18 cellular contexts compared by ENCODE assay signal in genomic region chrX:153956044-153956907, GRCh38. TPM values are rescaled to one million over a fixed set of nuclear protein-coding genes. Genes with fewer than 3 reads are reported as not detected.
DNase-seq lines count a peak whose midpoint lies in the region; ATAC-seq, FAIRE-seq and TF ChIP-seq lines count a peak whose summit lies in the region.
"Had no signal": no experiment of that assay in that cellular context is flagged by ENCODE, and none has a peak within 500 bp of the region (broad histone marks: within the 10 kb centered on the region; RNA-seq: fewer than 3 reads in every experiment).

No MANE protein-coding gene starts in this region.

- intact Hi-C loops in GM12878 (cut with micrococcal nuclease; ENCODE audit: unreplicated experiment): no loop called here
- intact Hi-C loops in Caco-2 (cut with micrococcal nuclease; ENCODE audit: unreplicated experiment): no loop called here

- H3K27me3 Mint-ChIP-seq in Caco-2 (ENCODE audit: insufficient read depth, unreplicated experiment) (no peaks in the 10 kb centered on the region), nephron progenitor cell (ENCODE audit: low read depth, poor library complexity) (no peaks in the 10 kb centered on the region)
- H3K27me3 Mint-ChIP-seq: CD4-positive, alpha-beta memory T cell had no signal

- RAD21 ChIA-PET in GM12878 (lab: Charles Lee; ENCODE audit: unreplicated experiment): no interaction called here

- POLR2A ChIA-PET in GM12878 (lab: Charles Lee): no interaction called here
- POLR2A ChIA-PET in Caco-2 (lab: Charles Lee): no interaction called here

- H3K27ac Mint-ChIP-seq in Caco-2 (ENCODE audit: unreplicated experiment) (no peak overlapping the region), nephron progenitor cell (no peak overlapping the region)

- H3K27me3 ChIP-seq in OCI-LY1 (ENCODE audit: insufficient read depth, low read length) (no peaks in the 10 kb centered on the region), GM12878 (replicated peaks in 1 of 2; ENCODE audit: control insufficient read depth in 2 of 2, insufficient read depth in 2 of 2, low read length in 1 of 2) (no peaks in the 10 kb centered on the region), rectal smooth muscle tissue (ENCODE audit: control insufficient read depth, insufficient read depth, low read length) (no peaks in the 10 kb centered on the region), Caco-2 (replicated peaks; ENCODE audit: control insufficient read depth, insufficient read depth, low read length) (no peaks in the 10 kb centered on the region)
- H3K27me3 ChIP-seq: BE2C had no signal

- H3K4me2 ChIP-seq in OCI-LY1 (ENCODE audit: low read length) (no peak overlapping the region), GM12878 (ENCODE audit: control insufficient read depth, insufficient read depth) (no peak overlapping the region)
- H3K4me2 ChIP-seq: SK-N-SH had no signal

- no peak overlapping the region for H3K4me3 ChIP-seq in OCI-LY1 (ENCODE audit: low read depth, low read length, poor library complexity, severe bottlenecking)
- H3K4me3 ChIP-seq in GM12878: no peak overlapping the region
- no peak overlapping the region for H3K4me3 ChIP-seq in rectal smooth muscle tissue (ENCODE audit: low read length)
- H3K4me3 ChIP-seq in Caco-2 (ENCODE audit: low read depth, low read length): no peak overlapping the region

- H3K36me3 ChIP-seq in OCI-LY1 (ENCODE audit: insufficient read depth, low read length): peaks cover 97% of the 10 kb centered on the region
- H3K36me3 ChIP-seq in GM12878 (ENCODE audit: control insufficient read depth in 2 of 2, insufficient read depth in 2 of 2, low read length in 1 of 2): peaks cover 11 to 78% of the 10 kb centered on the region in 2 experiments
- peaks cover 43% of the 10 kb centered on the region for H3K36me3 ChIP-seq in rectal smooth muscle tissue (ENCODE audit: control insufficient read depth, insufficient read depth, low read length)
- H3K36me3 ChIP-seq in Caco-2 (ENCODE audit: control insufficient read depth, insufficient read depth, low read length): no peaks in the 10 kb centered on the region; the same call in 1 of the 2 replicates

- peak; percentile 52 for TF ChIP-seq POLR2A in GM12878 (IDR thresholded peaks at IDR 0.05; ENCODE audit: low read depth, low read length)

- peak overlapping the region; percentile 43 for H3K27ac ChIP-seq in OCI-LY1 (ENCODE audit: low read depth, low read length, poor library complexity, severe bottlenecking)
- no peak overlapping the region for H3K27ac ChIP-seq in GM12878 (ENCODE audit: control insufficient read depth, insufficient read depth)
- peak overlapping the region; percentile 73 for H3K27ac ChIP-seq in rectal smooth muscle tissue (ENCODE audit: low read depth, low read length)

- H3K4me1 ChIP-seq in OCI-LY1 (ENCODE audit: insufficient read depth, low read length, severe bottlenecking) (no peaks in the 10 kb centered on the region), GM12878 (ENCODE audit: control insufficient read depth, insufficient read depth, low read length) (no peaks in the 10 kb centered on the region), rectal smooth muscle tissue (ENCODE audit: control insufficient read depth, insufficient read depth, low read length) (peaks cover 11% of the 10 kb centered on the region), Caco-2 (no peaks in the 10 kb centered on the region)

- no peak for DNase-seq in GM12878 (ENCODE audit: low read depth, low spot score)
- DNase-seq in Caco-2: no peak
- DNase-seq in nephron progenitor cell: no peak
- DNase-seq: BE2C, DND-41, GF-D8, Kasumi-1, NCI-H1105 treated with DMSO at 0.1 percent for 48 hours, NCI-H1930, NCI-H2171, NCI-H446 treated with DMSO at 0.1 percent for 48 hours, NCI-H774, Right ventricle myocardium superior, SK-N-SH had no signal

- H3K9me3 ChIP-seq in OCI-LY1 (ENCODE audit: low read length) (no peaks in the 10 kb centered on the region), GM12878 (replicated peaks; ENCODE audit: control insufficient read depth, insufficient read depth, low read length) (no peaks in the 10 kb centered on the region), Caco-2 (no peaks in the 10 kb centered on the region)
- H3K9me3 ChIP-seq: BE2C, SK-N-SH had no signal

- no TSS peak for BruUV-seq in GM12878 (replicated peaks; lab: Mats Ljungman, UMichigan)
- BruUV-seq in Caco-2 (replicated peaks; lab: Mats Ljungman, UMichigan): no TSS peak

- FAIRE-seq in GM12878 (lab: Jason Lieb, UNC): no peak
- FAIRE-seq: D721Med had no signal

- CTCF ChIA-PET in GM12878 (lab: Yijun Ruan, JAX): interaction anchor here (1.0 kb wide), 1 partner anchor 11 kb away, joined by 3 read pairs; no protein-coding TSS in a partner anchor
- CTCF ChIA-PET in Caco-2 (lab: Charles Lee): interaction anchor here (1.6 kb wide), 1 partner anchor 10 kb away, joined by 3 read pairs; no protein-coding TSS in a partner anchor

- in situ Hi-C loops in GM12878 (cut with MboI): no loop called here

- no peaks in the 10 kb centered on the region for H3F3A ChIP-seq in OCI-LY1 (ENCODE audit: insufficient read depth, low read length)

- TF ChIP-seq CTCF in OCI-LY1 (IDR thresholded peaks at IDR 0.05; ENCODE audit: low read length) (no peak), GM12878 (IDR thresholded peaks at IDR 0.05 in 2 of 3, conservative IDR thresholded peaks at IDR 0.05 in 1 of 3; ENCODE audit: control insufficient read depth in 2 of 3, extremely low read depth in 1 of 3, insufficient read depth in 1 of 3, low read depth in 3 of 3, low read length in 3 of 3) (no peak), Caco-2 (IDR thresholded peaks at IDR 0.05; ENCODE audit: insufficient read depth in 1 of 2, low read depth in 1 of 2, low read length in 1 of 2, severe bottlenecking in 1 of 2, unreplicated experiment in 1 of 2) (no peak), nephron progenitor cell (IDR thresholded peaks at IDR 0.05) (no peak)

- no peak for ATAC-seq in GM12878

- SMC1A ChIA-PET in GM12878 (lab: Charles Lee; ENCODE audit: uncharacterized antibody, unreplicated experiment): no interaction called here

- H3K36me3 Mint-ChIP-seq in Caco-2 (ENCODE audit: insufficient read depth, unreplicated experiment): peaks cover 76% of the 10 kb centered on the region
- peaks cover 40% of the 10 kb centered on the region for H3K36me3 Mint-ChIP-seq in nephron progenitor cell (ENCODE audit: low read depth)

- H3K4me1 Mint-ChIP-seq in Caco-2 (ENCODE audit: low read depth, unreplicated experiment) (no peaks in the 10 kb centered on the region), nephron progenitor cell (peaks cover 9% of the 10 kb centered on the region)

- no peak overlapping the region for H3K4me3 Mint-ChIP-seq in Caco-2 (ENCODE audit: unreplicated experiment)
- no peak overlapping the region for H3K4me3 Mint-ChIP-seq in nephron progenitor cell
- H3K4me3 Mint-ChIP-seq: CD4-positive, alpha-beta memory T cell had no signal

- no peak for TF ChIP-seq EP300 in GM12878 (IDR thresholded peaks at IDR 0.05; ENCODE audit: borderline replicate concordance in 1 of 2, control insufficient read depth in 1 of 2, low read depth in 2 of 2, low read length in 2 of 2)

- 92% methylated on average over 35 of the region's 35 CpGs for WGBS in GM12878 (ENCODE audit: insufficient coverage, insufficient replicate concordance, low lambda C conversion rate, missing lambda C conversion rate)

- H3K9me2 ChIP-seq in OCI-LY1 (ENCODE audit: low read depth, low read length): no peaks in the 10 kb centered on the region
- H3K9me2 ChIP-seq: SK-N-SH had no signal

- no peaks in the 10 kb centered on the region for H3K9me3 Mint-ChIP-seq in Caco-2 (ENCODE audit: unreplicated experiment)
- no peaks in the 10 kb centered on the region for H3K9me3 Mint-ChIP-seq in nephron progenitor cell

- H2AFZ ChIP-seq in OCI-LY1 (ENCODE audit: low read length): no peak overlapping the region
- H2AFZ ChIP-seq in GM12878 (ENCODE audit: control insufficient read depth, low read depth, low read length): no peak overlapping the region

- H4K20me1 ChIP-seq in OCI-LY1 (ENCODE audit: insufficient read depth, low read length) (no peaks in the 10 kb centered on the region), GM12878 (ENCODE audit: control insufficient read depth, insufficient read depth) (no peaks in the 10 kb centered on the region)

- H3K79me2 ChIP-seq in OCI-LY1 (ENCODE audit: insufficient read depth, low read length) (no peaks in the 10 kb centered on the region), GM12878 (ENCODE audit: control insufficient read depth, insufficient read depth, low read length) (no peaks in the 10 kb centered on the region; the same call in 1 of the 2 replicates)

- TF ChIP-seq RAD21 in GM12878 (IDR thresholded peaks at IDR 0.05; ENCODE audit: insufficient read depth, low read depth, low read length): no peak

- H3K9ac ChIP-seq in OCI-LY1 (ENCODE audit: low read length) (no peak overlapping the region), GM12878 (ENCODE audit: control insufficient read depth, insufficient read depth, low read length) (no peak overlapping the region), rectal smooth muscle tissue (ENCODE audit: low read length) (no peak overlapping the region)
- H3K9ac ChIP-seq: SK-N-SH had no signal

RNA-seq across cellular contexts. Expression of gene RENBP, which starts 11.8 kb away (rescaled TPM):
- 8.3 and 9.0 TPM in 2 replicates for total RNA-seq in GM12878 (2013; cell fraction: nucleolus; rRNA removed)
- 2.1 and 2.2 TPM in 2 replicates for total RNA-seq in GM12878 (2014; rRNA removed)
- total RNA-seq in GM12878 (2014; rRNA removed; fragmentation: Illumina TruSeq; extraction: Trizol): 1.6 and 1.8 TPM in 2 replicates
- total RNA-seq in GM12878 (2021): 4.9 and 6.8 TPM in 2 replicates
- polyA plus RNA-seq in GM12878 (2011; ENCODE audit: low read depth): 3.9 TPM
- 1.1 and 1.6 TPM in 2 replicates for polyA plus RNA-seq in GM12878 (2011; rRNA removed)
- 2.1 and 2.3 TPM in 2 replicates for polyA plus RNA-seq in GM12878 (2011; cell fraction: cytosol; rRNA removed)
- polyA plus RNA-seq in GM12878 (2011; cell fraction: nucleus; rRNA removed): 4.1 and 6.0 TPM in 2 replicates
- 7.1 and 8.3 TPM in 2 replicates for polyA plus RNA-seq in GM12878 (2012)
- 0.19 and 1.3 TPM in 2 replicates for polyA plus RNA-seq in GM12878 (2014; fragmentation: Illumina TruSeq; extraction: Trizol)
- not detected for polyA plus RNA-seq in GM12878 (2014; fragmentation: Nextera tagmentation; extraction: Ambion mirVana)
- 4.0 and 4.5 TPM in 2 replicates for polyA plus RNA-seq in GM12878 (2014; rRNA removed)
- polyA plus RNA-seq in GM12878 (2016; fragmentation: Nextera tagmentation; extraction: Ambion mirVana): under 1 TPM in 1 of 2 experiments, not detected in 1; 0.36 TPM
- 0.44 and 2.3 TPM in 2 replicates for polyA minus RNA-seq in GM12878 (2011; rRNA and poly(A)+ RNA removed)
- 0.83 TPM in 1 of 2 replicates, not detected in the other for polyA minus RNA-seq in GM12878 (2011; cell fraction: cytosol; rRNA and poly(A)+ RNA removed)
- polyA minus RNA-seq in GM12878 (2011; cell fraction: nucleus; rRNA and poly(A)+ RNA removed): 0.96 and 2.1 TPM in 2 replicates
- total RNA-seq in Caco-2 (2022): 0.75 and 1.2 TPM in 2 replicates

RNA-seq across cellular contexts. Expression of gene HCFC1, which starts 15.3 kb away (rescaled TPM):
- 24.5 and 28.7 TPM in 2 replicates for total RNA-seq in GM12878 (2013; cell fraction: nucleolus; rRNA removed)
- total RNA-seq in GM12878 (2014; rRNA removed) (18.8 and 25.5 TPM in 2 replicates), GM12878 (2014; rRNA removed; fragmentation: Illumina TruSeq; extraction: Trizol) (8.8 and 10.6 TPM in 2 replicates), GM12878 (2021) (86.1 and 92.7 TPM in 2 replicates), Caco-2 (2022) (93.7 and 95.6 TPM in 2 replicates)
- 14.7 TPM for polyA plus RNA-seq in GM12878 (2011; ENCODE audit: low read depth)
- polyA plus RNA-seq in GM12878 (2011; rRNA removed) (2.3 and 4.1 TPM in 2 replicates), GM12878 (2014; fragmentation: Illumina TruSeq; extraction: Trizol) (7.4 and 21.5 TPM in 2 replicates), GM12878 (2014; fragmentation: Nextera tagmentation; extraction: Ambion mirVana) (1 to 10 TPM; 3.9 to 7.6 TPM), GM12878 (2014; rRNA removed) (32.0 and 45.1 TPM in 2 replicates), GM12878 (2016; fragmentation: Nextera tagmentation; extraction: Ambion mirVana) (10 to 100 TPM; 39.3 to 39.8 TPM)
- polyA plus RNA-seq in GM12878 (2011; cell fraction: cytosol; rRNA removed): 11.0 and 15.4 TPM in 2 replicates
- 29.9 and 55.9 TPM in 2 replicates for polyA plus RNA-seq in GM12878 (2011; cell fraction: nucleus; rRNA removed)
- 25.7 and 35.7 TPM in 2 replicates for polyA plus RNA-seq in GM12878 (2012)
- polyA minus RNA-seq in GM12878 (2011; rRNA and poly(A)+ RNA removed): 4.8 and 11.2 TPM in 2 replicates
- 28.6 and 29.6 TPM in 2 replicates for polyA minus RNA-seq in GM12878 (2011; cell fraction: cytosol; rRNA and poly(A)+ RNA removed)
- 9.9 and 19.6 TPM in 2 replicates for polyA minus RNA-seq in GM12878 (2011; cell fraction: nucleus; rRNA and poly(A)+ RNA removed)

RNA-seq across cellular contexts. Expression of gene TMEM187, which starts 16.3 kb away (rescaled TPM):
- 2.9 and 4.2 TPM in 2 replicates for total RNA-seq in GM12878 (2013; cell fraction: nucleolus; rRNA removed)
- total RNA-seq in GM12878 (2014; rRNA removed): 5.0 and 8.5 TPM in 2 replicates
- total RNA-seq in GM12878 (2014; rRNA removed; fragmentation: Illumina TruSeq; extraction: Trizol): 1.6 and 1.7 TPM in 2 replicates
- 6.1 and 6.3 TPM in 2 replicates for total RNA-seq in GM12878 (2021)
- polyA plus RNA-seq in GM12878 (2011; ENCODE audit: low read depth): 1.3 TPM
- polyA plus RNA-seq in GM12878 (2011; rRNA removed): 3.0 and 4.2 TPM in 2 replicates
- 9.1 and 11.2 TPM in 2 replicates for polyA plus RNA-seq in GM12878 (2011; cell fraction: cytosol; rRNA removed)
- polyA plus RNA-seq in GM12878 (2011; cell fraction: nucleus; rRNA removed): 4.7 and 5.0 TPM in 2 replicates
- polyA plus RNA-seq in GM12878 (2012): 5.0 and 5.4 TPM in 2 replicates
- polyA plus RNA-seq in GM12878 (2014; fragmentation: Illumina TruSeq; extraction: Trizol): 0.36 and 0.88 TPM in 2 replicates
- polyA plus RNA-seq in GM12878 (2014; fragmentation: Nextera tagmentation; extraction: Ambion mirVana): under 1 TPM; 0.45 to 0.99 TPM
- 5.6 and 7.0 TPM in 2 replicates for polyA plus RNA-seq in GM12878 (2014; rRNA removed)
- polyA plus RNA-seq in GM12878 (2016; fragmentation: Nextera tagmentation; extraction: Ambion mirVana): 1 to 10 TPM; 4.0 to 4.8 TPM
- 3.2 and 6.9 TPM in 2 replicates for polyA minus RNA-seq in GM12878 (2011; rRNA and poly(A)+ RNA removed)
- polyA minus RNA-seq in GM12878 (2011; cell fraction: cytosol; rRNA and poly(A)+ RNA removed): 0.94 and 2.7 TPM in 2 replicates
- 3.0 and 3.4 TPM in 2 replicates for polyA minus RNA-seq in GM12878 (2011; cell fraction: nucleus; rRNA and poly(A)+ RNA removed)
- 4.9 and 6.6 TPM in 2 replicates for total RNA-seq in Caco-2 (2022)

RNA-seq across cellular contexts. Expression of gene NAA10, which starts 21.4 kb away (rescaled TPM):
- 17.5 and 20.3 TPM in 2 replicates for total RNA-seq in GM12878 (2013; cell fraction: nucleolus; rRNA removed)
- 82.6 and 100 TPM in 2 replicates for total RNA-seq in GM12878 (2014; rRNA removed)
- 59.6 and 69.5 TPM in 2 replicates for total RNA-seq in GM12878 (2014; rRNA removed; fragmentation: Illumina TruSeq; extraction: Trizol)
- total RNA-seq in GM12878 (2021): 113 and 123 TPM in 2 replicates
- polyA plus RNA-seq in GM12878 (2011; ENCODE audit: low read depth): 40.6 TPM
- 25.4 and 45.1 TPM in 2 replicates for polyA plus RNA-seq in GM12878 (2011; rRNA removed)
- 77.8 and 104 TPM in 2 replicates for polyA plus RNA-seq in GM12878 (2011; cell fraction: cytosol; rRNA removed)
- polyA plus RNA-seq in GM12878 (2011; cell fraction: nucleus; rRNA removed): 54.2 and 67.6 TPM in 2 replicates
- 64.3 and 68.0 TPM in 2 replicates for polyA plus RNA-seq in GM12878 (2012)
- polyA plus RNA-seq in GM12878 (2014; fragmentation: Illumina TruSeq; extraction: Trizol): 88.7 and 97.7 TPM in 2 replicates
- polyA plus RNA-seq in GM12878 (2014; fragmentation: Nextera tagmentation; extraction: Ambion mirVana): 10 to 100 TPM in 1 of 2 experiments, 1 to 10 TPM in 1; 7.9 to 26.6 TPM
- 158 TPM in 2 replicates for polyA plus RNA-seq in GM12878 (2014; rRNA removed)
- 100 to 1,000 TPM; 209 to 212 TPM for polyA plus RNA-seq in GM12878 (2016; fragmentation: Nextera tagmentation; extraction: Ambion mirVana)
- 31.8 and 50.4 TPM in 2 replicates for polyA minus RNA-seq in GM12878 (2011; rRNA and poly(A)+ RNA removed)
- polyA minus RNA-seq in GM12878 (2011; cell fraction: cytosol; rRNA and poly(A)+ RNA removed): 17.2 and 25.0 TPM in 2 replicates
- polyA minus RNA-seq in GM12878 (2011; cell fraction: nucleus; rRNA and poly(A)+ RNA removed): 13.3 and 24.4 TPM in 2 replicates
- total RNA-seq in Caco-2 (2022): 91.3 and 93.8 TPM in 2 replicates

RNA-seq across cellular contexts. Expression of gene ARHGAP4, which starts 30.2 kb away (rescaled TPM):
- 91.6 and 99.6 TPM in 2 replicates for total RNA-seq in GM12878 (2013; cell fraction: nucleolus; rRNA removed)
- total RNA-seq in GM12878 (2014; rRNA removed): 77.1 and 92.8 TPM in 2 replicates
- total RNA-seq in GM12878 (2014; rRNA removed; fragmentation: Illumina TruSeq; extraction: Trizol): 19.0 and 19.5 TPM in 2 replicates
- 112 and 120 TPM in 2 replicates for total RNA-seq in GM12878 (2021)
- polyA plus RNA-seq in GM12878 (2011; ENCODE audit: low read depth): 15.0 TPM
- polyA plus RNA-seq in GM12878 (2011; rRNA removed): 8.5 and 22.0 TPM in 2 replicates
- 33.8 and 45.0 TPM in 2 replicates for polyA plus RNA-seq in GM12878 (2011; cell fraction: cytosol; rRNA removed)
- 299 and 365 TPM in 2 replicates for polyA plus RNA-seq in GM12878 (2011; cell fraction: nucleus; rRNA removed)
- 51.0 and 62.3 TPM in 2 replicates for polyA plus RNA-seq in GM12878 (2012)
- polyA plus RNA-seq in GM12878 (2014; fragmentation: Illumina TruSeq; extraction: Trizol): 2.2 and 14.6 TPM in 2 replicates
- polyA plus RNA-seq in GM12878 (2014; fragmentation: Nextera tagmentation; extraction: Ambion mirVana): 1 to 10 TPM in 1 of 2 experiments, under 1 TPM in 1; 0.71 to 6.0 TPM
- polyA plus RNA-seq in GM12878 (2014; rRNA removed): 102 and 116 TPM in 2 replicates
- polyA plus RNA-seq in GM12878 (2016; fragmentation: Nextera tagmentation; extraction: Ambion mirVana): 10 to 100 TPM; 66.6 to 81.6 TPM
- polyA minus RNA-seq in GM12878 (2011; rRNA and poly(A)+ RNA removed): 9.7 and 37.3 TPM in 2 replicates
- polyA minus RNA-seq in GM12878 (2011; cell fraction: cytosol; rRNA and poly(A)+ RNA removed): 23.3 and 31.5 TPM in 2 replicates
- polyA minus RNA-seq in GM12878 (2011; cell fraction: nucleus; rRNA and poly(A)+ RNA removed): 47.1 and 68.5 TPM in 2 replicates
- total RNA-seq in Caco-2 (2022): 13.0 and 15.7 TPM in 2 replicates
